In genomic region chr6:151666526-151666925, GRCh38 we compare ENCODE assay signal across 11 cellular contexts.
"Had no signal": no experiment of that assay in that cellular context is flagged by ENCODE, and none has a peak within 500 bp of the region (broad histone marks: within the 10 kb centered on the region; RNA-seq: fewer than 3 reads in every experiment).

No MANE protein-coding gene starts in this region.

- H3K9ac ChIP-seq: GM23248 had no signal

- H3K4me2 ChIP-seq: GM23338 had no signal

- H3K27ac ChIP-seq: GM23248 had no signal

- H3K9me3 ChIP-seq: HAP-1 had no signal

- H2AFZ ChIP-seq: GM23248, GM23338 had no signal

- H3K4me1 ChIP-seq: HAP-1 had no signal

- DNase-seq: GM23248, GOT3, H7, H9, HCEC 1CT, HFFc6 had no signal

- ATAC-seq: GM23338, HCT116 had no signal

- H3K36me3 ChIP-seq: HAP-1 had no signal

- FAIRE-seq: H1, H54 had no signal

- H3K4me3 ChIP-seq: GM23248, GM23338, HAP-1 had no signal
